In the genomic region with DNA sequence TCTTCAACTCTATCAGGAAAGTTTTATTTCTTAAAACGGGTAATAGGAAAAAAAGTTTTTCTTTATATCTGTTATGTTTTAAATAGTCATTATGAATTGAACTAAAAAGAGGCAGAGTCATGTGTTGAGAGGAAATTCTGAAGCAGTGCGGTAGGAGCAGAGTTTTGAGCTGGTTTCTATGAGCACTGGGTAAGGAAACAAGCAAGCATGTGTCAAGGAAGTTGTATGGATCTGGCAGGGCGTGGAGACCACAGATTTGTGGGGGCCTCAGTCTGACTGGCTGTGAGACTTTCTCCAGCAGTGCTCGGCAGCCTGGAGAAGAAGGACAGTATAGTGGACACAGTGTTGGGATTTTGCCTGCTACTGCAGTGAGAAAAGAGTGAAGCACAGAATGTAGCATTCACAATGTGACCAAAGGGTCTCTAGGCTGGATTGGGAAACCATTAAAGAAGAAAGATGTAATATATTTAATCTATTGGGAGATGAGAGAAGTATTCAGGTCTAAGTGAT, we compare ENCODE assay signal across 16 cellular contexts.
DNase-seq lines count a peak whose midpoint lies in the region; ATAC-seq, FAIRE-seq and TF ChIP-seq lines count a peak whose summit lies in the region.
"Had no signal": no experiment of that assay in that cellular context is flagged by ENCODE, and none has a peak within 500 bp of the region (broad histone marks: within the 10 kb centered on the region; RNA-seq: fewer than 3 reads in every experiment).

No MANE protein-coding gene starts in this region.

- peak overlapping the region; percentile 89 for H3K27ac Mint-ChIP-seq in activated naive CD4-positive, alpha-beta T cell treated with anti-CD3 and anti-CD28 coated beads, Interleukin-2, amount 50 U/mL, for 24 hours

- H3K9ac ChIP-seq in GM12878 (ENCODE audit: control insufficient read depth, insufficient read depth, low read length) = no peak overlapping the region

- no peak for TF ChIP-seq POLR2A in GM12878 (IDR thresholded peaks at IDR 0.05; ENCODE audit: low read depth, low read length)

- no peak overlapping the region for H3K27ac ChIP-seq in GM12878 (ENCODE audit: control insufficient read depth, insufficient read depth)

- no peaks in the 10 kb centered on the region for H3K4me1 ChIP-seq in GM12878 (ENCODE audit: control insufficient read depth, insufficient read depth, low read length)

- SMC1A ChIA-PET in GM12878 (lab: Charles Lee; ENCODE audit: uncharacterized antibody, unreplicated experiment) = interaction anchor here (0.9 to 1.9 kb wide), 6 partner anchors 14 to 96 kb away, joined by 3 to 5 read pairs (median 4); no protein-coding TSS in a partner anchor

- intact Hi-C loops in GM12878 (cut with micrococcal nuclease; ENCODE audit: unreplicated experiment) = no loop called here

- H3K4me1 Mint-ChIP-seq in activated naive CD4-positive, alpha-beta T cell treated with anti-CD3 and anti-CD28 coated beads, Interleukin-2, amount 50 U/mL, for 24 hours = peaks cover 50% of the 10 kb centered on the region

- 23% methylated on average over 4 of the region's 4 CpGs for WGBS in GM12878 (ENCODE audit: insufficient coverage, insufficient replicate concordance, low lambda C conversion rate, missing lambda C conversion rate)

- H2AFZ ChIP-seq in GM12878 (ENCODE audit: control insufficient read depth, low read depth, low read length) = no peak overlapping the region

- CTCF ChIA-PET in GM12878 (lab: Yijun Ruan, JAX) = no interaction called here

- no peak overlapping the region for H3K4me2 ChIP-seq in GM12878 (ENCODE audit: control insufficient read depth, insufficient read depth)

- TF ChIP-seq EP300 in GM12878 (IDR thresholded peaks at IDR 0.05; ENCODE audit: borderline replicate concordance in 1 of 2, control insufficient read depth in 1 of 2, low read depth in 2 of 2, low read length in 2 of 2) = no peak

- peaks cover 8% of the 10 kb centered on the region for H3K36me3 Mint-ChIP-seq in activated naive CD4-positive, alpha-beta T cell treated with anti-CD3 and anti-CD28 coated beads, Interleukin-2, amount 50 U/mL, for 24 hours

- no peaks in the 10 kb centered on the region for H3K27me3 ChIP-seq in GM12878 (replicated peaks in 1 of 2; ENCODE audit: control insufficient read depth in 2 of 2, insufficient read depth in 2 of 2, low read length in 1 of 2)

- H3K4me3 Mint-ChIP-seq in activated naive CD4-positive, alpha-beta T cell treated with anti-CD3 and anti-CD28 coated beads, Interleukin-2, amount 50 U/mL, for 24 hours = peak overlapping the region; percentile 67
- H3K4me3 Mint-ChIP-seq: CD4-positive, CD25-positive, alpha-beta regulatory T cell had no signal

- DNase-seq in activated naive CD4-positive, alpha-beta T cell treated with anti-CD3 and anti-CD28 coated beads, Interleukin-2, amount 50 U/mL, for 16 hours = no peak
- DNase-seq in Kasumi-1 (lab: John Stamatoyannopoulos, UW) = peak; percentile 73 to 74
- DNase-seq in GM12878 (ENCODE audit: low read depth, low spot score) = no peak
- no peak for DNase-seq in stimulated activated naive CD8-positive, alpha-beta T cell treated with anti-CD3 and anti-CD28 coated beads, Interleukin-15, Interleukin-2, amounts not matched to agents 100 U/mL and 50 U/mL, for 24 hours
- no peak for DNase-seq in DMS153 treated with DMSO at 0.1 percent for 48 hours (lab: John Stamatoyannopoulos, UW; ENCODE audit: unreplicated experiment)
- DNase-seq: ACHN; CD4-positive, CD25-positive, alpha-beta regulatory T cell; KBM-7; NCI-H1048; NCI-H146; NCI-H2081 treated with DMSO at 0.1 percent for 48 hours; NCI-H524 had no signal

- no peak for TF ChIP-seq CTCF in GM12878 (IDR thresholded peaks at IDR 0.05 in 2 of 3, conservative IDR thresholded peaks at IDR 0.05 in 1 of 3; ENCODE audit: control insufficient read depth in 2 of 3, extremely low read depth in 1 of 3, insufficient read depth in 1 of 3, low read depth in 3 of 3, low read length in 3 of 3)

- RAD21 ChIA-PET in GM12878 (lab: Charles Lee; ENCODE audit: unreplicated experiment) = no interaction called here

- FAIRE-seq in GM12878 (lab: Jason Lieb, UNC) = no peak
- FAIRE-seq: D721Med, H54 had no signal

- peaks cover 10% of the 10 kb centered on the region for H3K9me3 Mint-ChIP-seq in activated naive CD4-positive, alpha-beta T cell treated with anti-CD3 and anti-CD28 coated beads, Interleukin-2, amount 50 U/mL, for 24 hours

- in situ Hi-C loops in GM12878 (cut with MboI) = no loop called here

- no peaks in the 10 kb centered on the region for H3K27me3 Mint-ChIP-seq in activated naive CD4-positive, alpha-beta T cell treated with anti-CD3 and anti-CD28 coated beads, Interleukin-2, amount 50 U/mL, for 24 hours
- H3K27me3 Mint-ChIP-seq: CD4-positive, CD25-positive, alpha-beta regulatory T cell had no signal

- no peaks in the 10 kb centered on the region for H3K79me2 ChIP-seq in GM12878 (ENCODE audit: control insufficient read depth, insufficient read depth, low read length)

- TF ChIP-seq RAD21 in GM12878 (IDR thresholded peaks at IDR 0.05; ENCODE audit: insufficient read depth, low read depth, low read length) = no peak

- H3K4me3 ChIP-seq in GM12878 = no peak overlapping the region

- ATAC-seq in GM12878 (peak; percentile 21), GM21576 (IDR thresholded peaks at IDR 0.05; ENCODE audit: unreplicated experiment) (no peak)
- ATAC-seq in stimulated activated naive CD8-positive, alpha-beta T cell treated with anti-CD3 and anti-CD28 coated beads, Interleukin-15, Interleukin-2, amounts not matched to agents 100 U/mL and 50 U/mL, for 24 hours = peak; percentile 71

- BruUV-seq in GM12878 (replicated peaks; lab: Mats Ljungman, UMichigan) = no TSS peak

- no peaks in the 10 kb centered on the region for H3K36me3 ChIP-seq in GM12878 (ENCODE audit: control insufficient read depth in 2 of 2, insufficient read depth in 2 of 2, low read length in 1 of 2)

- POLR2A ChIA-PET in GM12878 (lab: Charles Lee) = interaction anchor here (1.1 kb wide), 1 partner anchor 41 kb away, joined by 3 read pairs; no protein-coding TSS in a partner anchor

- no peaks in the 10 kb centered on the region for H3K9me3 ChIP-seq in GM12878 (replicated peaks; ENCODE audit: control insufficient read depth, insufficient read depth, low read length)

- H4K20me1 ChIP-seq in GM12878 (ENCODE audit: control insufficient read depth, insufficient read depth) = no peaks in the 10 kb centered on the region

TF ChIP-seq in GM12878, 131 proteins besides CTCF, POLR2A, EP300 and RAD21:
- TF ChIP-seq POLR2AphosphoS5 (IDR thresholded peaks at IDR 0.05; ENCODE audit: low read length) (no peak), CBX3 (IDR thresholded peaks at IDR 0.05; ENCODE audit: borderline replicate concordance, low read depth) (no peak), IKZF2 (IDR thresholded peaks at IDR 0.05) (no peak), MTA3 (IDR thresholded peaks at IDR 0.05; ENCODE audit: borderline replicate concordance, low read length) (no peak), DPF2 (IDR thresholded peaks at IDR 0.05) (no peak), ESRRA (IDR thresholded peaks at IDR 0.05; ENCODE audit: low read length) (no peak), RBBP5 (conservative IDR thresholded peaks at IDR 0.05) (no peak), ZBED1 (IDR thresholded peaks at IDR 0.05; ENCODE audit: borderline replicate concordance) (no peak), JUNB (IDR thresholded peaks at IDR 0.05) (no peak), USF1 (IDR thresholded peaks at IDR 0.05; ENCODE audit: borderline replicate concordance, extremely low read length, insufficient read depth, low read depth, low read length) (no peak), ATF2 (IDR thresholded peaks at IDR 0.05; ENCODE audit: low read length) (no peak)
- TF ChIP-seq, protein P1, sequence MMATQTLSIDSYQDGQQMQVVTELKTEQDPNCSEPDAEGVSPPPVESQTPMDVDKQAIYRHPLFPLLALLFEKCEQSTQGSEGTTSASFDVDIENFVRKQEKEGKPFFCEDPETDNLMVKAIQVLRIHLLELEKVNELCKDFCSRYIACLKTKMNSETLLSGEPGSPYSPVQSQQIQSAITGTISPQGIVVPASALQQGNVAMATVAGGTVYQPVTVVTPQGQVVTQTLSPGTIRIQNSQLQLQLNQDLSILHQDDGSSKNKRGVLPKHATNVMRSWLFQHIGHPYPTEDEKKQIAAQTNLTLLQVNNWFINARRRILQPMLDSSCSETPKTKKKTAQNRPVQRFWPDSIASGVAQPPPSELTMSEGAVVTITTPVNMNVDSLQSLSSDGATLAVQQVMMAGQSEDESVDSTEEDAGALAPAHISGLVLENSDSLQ (IDR thresholded peaks at IDR 0.05) = no peak
- TF ChIP-seq, protein P2, sequence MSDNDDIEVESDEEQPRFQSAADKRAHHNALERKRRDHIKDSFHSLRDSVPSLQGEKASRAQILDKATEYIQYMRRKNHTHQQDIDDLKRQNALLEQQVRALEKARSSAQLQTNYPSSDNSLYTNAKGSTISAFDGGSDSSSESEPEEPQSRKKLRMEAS (IDR thresholded peaks at IDR 0.05; ENCODE audit: low read depth, low read length) = no peak
TF ChIP-seq in GM12878: peak in this region for 0.

Comparison
In these comparisons a context has a peak if more than half of its experiments do, and no peak if none do; other contexts are left out.
1. DNase-seq: peak in Kasumi-1 (2 of 2); none in activated naive CD4-positive, alpha-beta T cell treated with anti-CD3 and anti-CD28 coated beads, Interleukin-2, amount 50 U/mL, for 16 hours (single experiment), GM12878 (single experiment), stimulated activated naive CD8-positive, alpha-beta T cell treated with anti-CD3 and anti-CD28 coated beads, Interleukin-15, Interleukin-2, amounts not matched to agents 100 U/mL and 50 U/mL, for 24 hours (single experiment) and DMS153 treated with DMSO at 0.1 percent for 48 hours (single experiment).